33 cellular contexts compared by ENCODE assay signal in the genomic region with DNA sequence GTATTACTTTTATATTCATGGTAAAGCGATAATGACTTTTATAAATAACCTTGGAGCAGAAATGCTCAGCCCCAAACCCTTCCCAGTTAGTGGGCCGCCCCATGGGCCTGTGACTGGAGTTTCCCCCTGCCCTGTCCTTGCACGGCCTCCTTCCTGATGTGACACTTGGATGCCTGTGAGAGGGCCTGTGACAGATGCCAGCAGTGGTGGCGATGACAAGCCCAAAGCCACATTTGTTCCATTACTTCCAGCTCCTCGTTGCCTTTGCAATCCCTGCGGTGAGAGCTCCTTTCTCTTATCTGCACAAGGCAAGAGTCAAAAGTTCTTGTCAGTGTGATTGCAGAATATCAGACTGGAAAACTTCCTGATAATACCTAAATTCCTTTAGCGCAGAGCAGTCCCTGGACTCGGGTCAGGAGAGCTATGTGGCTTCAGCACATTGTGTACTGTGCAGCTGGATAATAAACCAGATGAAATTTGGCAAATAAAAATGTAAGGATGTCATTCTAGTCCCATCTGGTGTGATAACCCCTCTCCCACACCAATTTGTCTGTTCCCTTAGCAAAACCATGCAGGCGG. TPM values are rescaled to one million over a fixed set of nuclear protein-coding genes. Genes with fewer than 3 reads are reported as not detected.
A peak's percentile ranks its signal among the peaks of the same experiment; 100 is the strongest.
DNase-seq lines count a peak whose midpoint lies in the region; ATAC-seq, FAIRE-seq and TF ChIP-seq lines count a peak whose summit lies in the region.
"Had no signal": no experiment of that assay in that cellular context is flagged by ENCODE, and none has a peak within 500 bp of the region (broad histone marks: within the 10 kb centered on the region; RNA-seq: fewer than 3 reads in every experiment).

No MANE protein-coding gene starts in this region.

- ATAC-seq in HepG2 (no peak), pancreas (no peak), GM18858 (IDR thresholded peaks at IDR 0.05; ENCODE audit: unreplicated experiment) (no peak)
- ATAC-seq: activated CD4-positive, CD25-positive, alpha-beta regulatory T cell treated with anti-CD3 and anti-CD28 coated beads, Interleukin-2, amount 50 U/mL, for 24 hours; activated CD8-positive, alpha-beta memory T cell treated with anti-CD3 and anti-CD28 coated beads, Interleukin-2, amount 10 ng/mL, durations not matched to agents 7 days and 5 days; activated T-cell treated with anti-CD3 and anti-CD28 coated beads, Interleukin-2, amount 50 U/mL, for 4 hours; mucosa of descending colon had no signal

- intact Hi-C loops in HepG2 (cut with micrococcal nuclease; ENCODE audit: unreplicated experiment) (no loop called here), pancreas (cut with DNase I) (no loop called here)

- H3K27me3 ChIP-seq in liver (ENCODE audit: control insufficient read depth in 4 of 4, insufficient read depth in 4 of 4, low read length in 3 of 4): peaks cover 0 to 2% (median 0%) of the 10 kb centered on the region in 4 donors
- peaks cover 2 to 3% of the 10 kb centered on the region in 2 experiments; a peak in 1 of 5 replicates for H3K27me3 ChIP-seq in HepG2 (ENCODE audit: control insufficient read depth in 1 of 2, insufficient read depth in 2 of 2, low read length in 2 of 2)
- no peaks in the 10 kb centered on the region for H3K27me3 ChIP-seq in right atrium auricular region
- H3K27me3 ChIP-seq in parathyroid adenoma (ENCODE audit: control insufficient read depth, insufficient read depth, low read length): no peaks in the 10 kb centered on the region
- H3K27me3 ChIP-seq in pancreas: no peaks in the 10 kb centered on the region
- H3K27me3 ChIP-seq: stomach, tibial artery had no signal

- H3K9me3 ChIP-seq in liver (ENCODE audit: control insufficient read depth in 4 of 4, low read length in 3 of 4) (no peaks in the 10 kb centered on the region), HepG2 (ENCODE audit: low read length) (no peaks in the 10 kb centered on the region), right atrium auricular region (no peaks in the 10 kb centered on the region), parathyroid adenoma (ENCODE audit: control insufficient read depth, low read length) (no peaks in the 10 kb centered on the region), pancreas (no peaks in the 10 kb centered on the region)
- H3K9me3 ChIP-seq: mucosa of descending colon, stomach, tibial artery had no signal

- H3K27ac ChIP-seq in liver (ENCODE audit: low read depth in 1 of 2, low read length in 2 of 2) (no peak overlapping the region), HepG2 (ENCODE audit: extremely low read length, insufficient read depth, low read length) (no peak overlapping the region), right atrium auricular region (peak overlapping the region; percentile 80 to 93), parathyroid adenoma (no peak overlapping the region), pancreas (no peak overlapping the region)
- H3K27ac ChIP-seq: 22Rv1, GM23248, PC-9, stomach had no signal

- BruUV-seq in HepG2 (replicated peaks; lab: Mats Ljungman, UMichigan): no TSS peak

- H3K4me1 ChIP-seq in liver (ENCODE audit: control insufficient read depth in 4 of 4, insufficient read depth in 4 of 4, low read length in 3 of 4) (no peaks in the 10 kb centered on the region), HepG2 (ENCODE audit: insufficient read depth, low read length) (no peaks in the 10 kb centered on the region), right atrium auricular region (peaks cover 0 to 44% of the 10 kb centered on the region in 2 donors), parathyroid adenoma (peaks cover 27% of the 10 kb centered on the region), pancreas (peaks cover 0 to 11% (median 10%) of the 10 kb centered on the region in 3 donors)

- CTCF ChIA-PET in HepG2 (lab: Yijun Ruan, JAX; ENCODE audit: low intra/inter-chr PET ratio, low total read pairs): no interaction called here

- WGBS in liver: 58% methylated on average over 9 of the region's 9 CpGs
- WGBS in HepG2 (ENCODE audit: low lambda C conversion rate): 50% methylated on average over 9 of the region's 9 CpGs
- WGBS in pancreas, 2 donors: 71 to 74% methylated on average over 9 of the region's 9 CpGs

- H3K9ac ChIP-seq in liver (ENCODE audit: low read depth in 1 of 2, low read length in 2 of 2) (no peak overlapping the region), HepG2 (ENCODE audit: insufficient read depth, low read depth, low read length) (no peak overlapping the region), parathyroid adenoma (no peak overlapping the region)
- H3K9ac ChIP-seq: GM23248 had no signal

- in situ Hi-C loops in HepG2 (cut with HindIII; ENCODE audit: extremely low pct_ligation_motif_present, low pct_unique_long_range_greater_than_20kb): no loop called here

- no peaks in the 10 kb centered on the region for H4K20me1 ChIP-seq in HepG2 (ENCODE audit: insufficient read depth, low read length)

- no peak for FAIRE-seq in HepG2 (lab: Jason Lieb, UNC)
- FAIRE-seq in pancreas (lab: Jason Lieb, UNC): no peak
- FAIRE-seq: astrocyte, GM19239 had no signal

- POLR2A ChIA-PET in HepG2 (lab: Yijun Ruan, JAX): no interaction called here

- H3K4me2 ChIP-seq in HepG2 (ENCODE audit: low read depth, low read length) (no peak overlapping the region), parathyroid adenoma (ENCODE audit: low read length) (no peak overlapping the region)
- H3K4me2 ChIP-seq: PC-9 had no signal

- H3K36me3 ChIP-seq in liver (ENCODE audit: control insufficient read depth in 4 of 4, insufficient read depth in 3 of 4, low read depth in 1 of 4, low read length in 3 of 4) (no peaks in the 10 kb centered on the region), HepG2 (replicated peaks in 1 of 2; ENCODE audit: control insufficient read depth in 1 of 2, insufficient read depth in 2 of 2, low read length in 2 of 2) (no peaks in the 10 kb centered on the region), right atrium auricular region (peaks cover 29% of the 10 kb centered on the region), parathyroid adenoma (ENCODE audit: control insufficient read depth, insufficient read depth, low read length) (no peaks in the 10 kb centered on the region), pancreas (no peaks in the 10 kb centered on the region)

- TF ChIP-seq CTCF in liver (IDR thresholded peaks at IDR 0.05; ENCODE audit: low read depth, low read length, missing input control) (no peak), HepG2 (CRISPR knock-in tag; IDR thresholded peaks at IDR 0.05) (no peak), right atrium auricular region (IDR thresholded peaks at IDR 0.05) (no peak), parathyroid adenoma (IDR thresholded peaks at IDR 0.05) (no peak), pancreas (IDR thresholded peaks at IDR 0.05) (no peak)

- no peak for TF ChIP-seq POLR2A in HepG2 (IDR thresholded peaks at IDR 0.05; ENCODE audit: insufficient read depth in 1 of 2, low read depth in 2 of 2, low read length in 2 of 2)

- no peak overlapping the region for H2AFZ ChIP-seq in HepG2 (ENCODE audit: low read length)
- peak overlapping the region; percentile 52 for H2AFZ ChIP-seq in parathyroid adenoma
- H2AFZ ChIP-seq: GM23248, PC-9 had no signal

- no peak overlapping the region for H3K4me3 ChIP-seq in liver (ENCODE audit: low read depth in 1 of 3, low read length in 3 of 3)
- no peak overlapping the region for H3K4me3 ChIP-seq in HepG2 (replicated peaks in 1 of 3; ENCODE audit: insufficient read depth in 1 of 3, low read depth in 2 of 3, low read length in 3 of 3)
- no peak overlapping the region for H3K4me3 ChIP-seq in right atrium auricular region
- no peak overlapping the region for H3K4me3 ChIP-seq in parathyroid adenoma (ENCODE audit: low read depth, low read length)
- no peak overlapping the region for H3K4me3 ChIP-seq in pancreas
- H3K4me3 ChIP-seq: GM23248, mucosa of descending colon, PC-9, stomach, tibial artery had no signal

- DNase-seq in HepG2 (ENCODE audit: low spot score) (no peak), right atrium auricular region (ENCODE audit: low spot score) (no peak), pancreas (no peak), germinal center (ENCODE audit: low spot score) (no peak), NK-92 (lab: John Stamatoyannopoulos, UW; ENCODE audit: unreplicated experiment) (no peak)
- DNase-seq: activated CD4-positive, alpha-beta T cell treated with anti-CD3 and anti-CD28 coated beads, Interleukin-2, amount 50 U/mL, for 4 hours; activated CD8-positive, alpha-beta memory T cell treated with anti-CD3 and anti-CD28 coated beads, Interleukin-2, amount 10 ng/mL, durations not matched to agents 7 days and 5 days; activated gamma-delta T cell; activated naive CD8-positive, alpha-beta T cell treated with anti-CD3 and anti-CD28 coated beads for 36 hours; activated T-cell treated with anti-CD3 and anti-CD28 coated beads, Interleukin-2, amount 50 U/mL, for 4 hours; caudate nucleus; GM23248; Karpas-422; mucosa of descending colon; NCI-H1417; NCI-H2029 treated with DMSO at 0.1 percent for 48 hours; NCI-H226; NCI-H526 treated with DMSO at 0.1 percent for 48 hours; PC-9; SHP77; stimulated activated CD4-positive, alpha-beta T cell treated with anti-CD3 and anti-CD28 coated beads, Interleukin-12 subunit alpha, Interleukin-12 subunit beta, amount 100 ng/mL, for 4 hours; stimulated activated CD4-positive, alpha-beta T cell treated with anti-CD3 and anti-CD28 coated beads, Interleukin-2, amount 100 ng/mL, for 48 hours; stomach; T-helper 2 cell; tibial artery had no signal

- TF ChIP-seq EP300 in HepG2 (IDR thresholded peaks at IDR 0.05; ENCODE audit: low read depth in 2 of 2, low read length in 2 of 2) (no peak), HepG2 (CRISPR knock-in tag; IDR thresholded peaks at IDR 0.05; ENCODE audit: borderline replicate concordance) (no peak)

- H3K79me2 ChIP-seq in HepG2 (ENCODE audit: insufficient read depth, low read length): no peaks in the 10 kb centered on the region
- H3K79me2 ChIP-seq in parathyroid adenoma: no peaks in the 10 kb centered on the region

- TF ChIP-seq RAD21 in liver (IDR thresholded peaks at IDR 0.05) (no peak), HepG2 (CRISPR knock-in tag; IDR thresholded peaks at IDR 0.05) (no peak)

RNA-seq across cellular contexts. Expression of a gene that starts 54.4 kb away (rescaled TPM):
- total RNA-seq in liver (1 to 10 TPM in 1 of 2 donors, under 1 TPM in 1; 0.14 to 1.3 TPM), HepG2 (2016; rRNA removed; fragmentation: Illumina TruSeq; extraction: Trizol) (2.8 and 3.1 TPM in 2 replicates), right atrium auricular region (10 to 100 TPM in 1 of 2 donors, 1 to 10 TPM in 1; 7.8 to 12.2 TPM), pancreas (1 to 10 TPM; 3.4 to 7.5 (median 4.4) TPM)
- polyA plus RNA-seq in liver (under 1 TPM; 0.33 to 0.50 TPM), HepG2 (2011; rRNA removed) (0.78 and 0.79 TPM in 2 replicates), pancreas (1 to 10 TPM; 3.5 to 6.5 TPM)
- 0.91 and 1.7 TPM in 2 replicates for total RNA-seq in HepG2 (2016; cell fraction: cytosol; rRNA removed; fragmentation: Illumina TruSeq; extraction: Trizol; ENCODE audit: low read depth)
- total RNA-seq in HepG2 (2016; cell fraction: insoluble cytoplasmic fraction; rRNA removed; fragmentation: Illumina TruSeq; extraction: Trizol): 1.8 and 2.8 TPM in 2 replicates
- total RNA-seq in HepG2 (2016; cell fraction: membrane; rRNA removed; fragmentation: Illumina TruSeq; extraction: Trizol): 3.5 and 4.2 TPM in 2 replicates
- 3.7 and 4.1 TPM in 2 replicates for total RNA-seq in HepG2 (2016; cell fraction: nucleus; rRNA removed; fragmentation: Illumina TruSeq; extraction: Trizol)
- polyA plus RNA-seq in HepG2 (2011; cell fraction: cytosol; rRNA removed): 0.56 and 0.59 TPM in 2 replicates
- 1.0 and 1.1 TPM in 2 replicates for polyA plus RNA-seq in HepG2 (2011; cell fraction: nucleus; rRNA removed)
- 0.80 and 1.4 TPM in 2 replicates for polyA plus RNA-seq in HepG2 (2012)
- polyA plus RNA-seq in HepG2 (2016; cell fraction: cytosol; fragmentation: Illumina TruSeq; extraction: Trizol; ENCODE audit: low read depth): 1.2 TPM in 2 replicates
- 2.7 and 2.9 TPM in 2 replicates for polyA plus RNA-seq in HepG2 (2016; cell fraction: insoluble cytoplasmic fraction; fragmentation: Illumina TruSeq; extraction: Trizol; ENCODE audit: low read depth)
- 2.8 and 3.0 TPM in 2 replicates for polyA plus RNA-seq in HepG2 (2016; cell fraction: membrane; fragmentation: Illumina TruSeq; extraction: Trizol; ENCODE audit: low read depth)
- polyA plus RNA-seq in HepG2 (2016; cell fraction: nucleus; fragmentation: Illumina TruSeq; extraction: Trizol; ENCODE audit: insufficient read depth, low read depth): 3.4 and 3.6 TPM in 2 replicates
- 0.37 and 2.5 TPM in 2 replicates for polyA minus RNA-seq in HepG2 (2011; rRNA and poly(A)+ RNA removed; ENCODE audit: low replicate concordance)
- 0.18 and 0.79 TPM in 2 replicates for polyA minus RNA-seq in HepG2 (2011; cell fraction: cytosol; rRNA and poly(A)+ RNA removed)
- 1.4 and 1.9 TPM in 2 replicates for polyA minus RNA-seq in HepG2 (2011; cell fraction: nucleus; rRNA and poly(A)+ RNA removed)
- total RNA-seq: activated CD8-positive, alpha-beta memory T cell treated with anti-CD3 and anti-CD28 coated beads, Interleukin-2, amount 10 ng/mL, durations not matched to agents 7 days and 5 days; PC-9 had no signal
- polyA plus RNA-seq: CD14-positive monocyte had no signal

Comparison
In these comparisons a context has a peak if more than half of its experiments do, and no peak if none do; other contexts are left out.
1. H3K27ac ChIP-seq: peak in right atrium auricular region (2 of 2); none in liver (0 of 2), HepG2 (single experiment), parathyroid adenoma (single experiment) and pancreas (0 of 4).